1 cellular context compared by ENCODE assay signal in the genomic region with DNA sequence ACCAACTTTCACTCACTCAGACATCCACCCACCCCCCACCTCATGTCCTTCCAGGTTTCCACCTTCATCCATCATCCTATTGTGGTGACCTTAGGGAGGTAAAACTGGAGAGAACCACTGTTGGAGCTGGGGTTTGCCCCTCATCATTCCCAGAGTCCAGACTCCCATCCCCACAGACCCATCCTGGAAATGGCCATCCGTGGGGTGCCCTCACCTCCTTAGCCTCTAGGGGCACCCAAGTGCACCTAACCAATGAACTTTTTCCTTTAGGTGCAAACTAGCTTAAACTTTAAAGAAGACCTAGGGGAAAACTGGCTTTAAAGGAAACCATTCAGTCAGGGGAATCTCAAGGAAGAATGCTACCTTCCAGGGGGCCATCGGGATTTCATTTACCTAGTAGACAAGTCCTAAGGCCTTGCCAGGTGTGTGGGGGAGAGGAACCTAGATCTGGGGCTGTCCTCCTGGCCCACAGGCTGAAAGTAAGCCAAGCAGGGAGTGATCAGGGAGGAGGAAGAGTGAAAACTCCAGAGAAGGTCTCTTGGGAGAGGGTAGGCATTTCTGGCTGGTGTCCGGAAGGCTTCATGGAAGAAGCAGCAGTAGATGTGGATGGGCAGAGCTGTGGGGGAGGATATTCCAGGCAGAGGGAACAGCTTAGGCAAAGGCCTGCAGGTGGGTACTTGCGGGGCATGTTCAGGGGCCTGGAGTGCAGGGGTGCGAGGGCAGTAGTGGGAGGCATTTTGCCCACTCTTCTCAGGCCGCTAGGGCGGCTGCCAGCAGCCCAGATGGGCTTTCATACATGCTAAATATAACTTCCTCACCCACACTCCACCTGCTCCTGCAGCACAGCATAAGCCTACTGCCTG.
TF ChIP-seq lines count a peak whose summit lies in the region.

No MANE protein-coding gene starts in this region.

TF ChIP-seq in HCT116, 20 proteins besides CTCF, POLR2A, EP300 and RAD21 (continued from another document):
- TF ChIP-seq, protein P1, sequence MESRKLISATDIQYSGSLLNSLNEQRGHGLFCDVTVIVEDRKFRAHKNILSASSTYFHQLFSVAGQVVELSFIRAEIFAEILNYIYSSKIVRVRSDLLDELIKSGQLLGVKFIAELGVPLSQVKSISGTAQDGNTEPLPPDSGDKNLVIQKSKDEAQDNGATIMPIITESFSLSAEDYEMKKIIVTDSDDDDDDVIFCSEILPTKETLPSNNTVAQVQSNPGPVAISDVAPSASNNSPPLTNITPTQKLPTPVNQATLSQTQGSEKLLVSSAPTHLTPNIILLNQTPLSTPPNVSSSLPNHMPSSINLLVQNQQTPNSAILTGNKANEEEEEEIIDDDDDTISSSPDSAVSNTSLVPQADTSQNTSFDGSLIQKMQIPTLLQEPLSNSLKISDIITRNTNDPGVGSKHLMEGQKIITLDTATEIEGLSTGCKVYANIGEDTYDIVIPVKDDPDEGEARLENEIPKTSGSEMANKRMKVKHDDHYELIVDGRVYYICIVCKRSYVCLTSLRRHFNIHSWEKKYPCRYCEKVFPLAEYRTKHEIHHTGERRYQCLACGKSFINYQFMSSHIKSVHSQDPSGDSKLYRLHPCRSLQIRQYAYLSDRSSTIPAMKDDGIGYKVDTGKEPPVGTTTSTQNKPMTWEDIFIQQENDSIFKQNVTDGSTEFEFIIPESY (IDR thresholded peaks at IDR 0.05; ENCODE audit: extremely low read depth, insufficient replicate concordance, low read length): no peak
- TF ChIP-seq FOSL1 (IDR thresholded peaks at IDR 0.05; ENCODE audit: low read depth) (no peak), TCF7L2 (IDR thresholded peaks at IDR 0.05; ENCODE audit: borderline replicate concordance, extremely low read depth, insufficient read depth, insufficient read length) (no peak), SRF (IDR thresholded peaks at IDR 0.05; ENCODE audit: low read depth) (no peak), EGR1 (IDR thresholded peaks at IDR 0.05; ENCODE audit: low read depth) (no peak), CEBPB (IDR thresholded peaks at IDR 0.05; ENCODE audit: low read depth) (no peak), ZNF274 (IDR thresholded peaks at IDR 0.05; ENCODE audit: low read depth, low read length) (no peak), ELF1 (IDR thresholded peaks at IDR 0.05; ENCODE audit: borderline replicate concordance, low read depth) (no peak)
- TF ChIP-seq, protein P2, sequence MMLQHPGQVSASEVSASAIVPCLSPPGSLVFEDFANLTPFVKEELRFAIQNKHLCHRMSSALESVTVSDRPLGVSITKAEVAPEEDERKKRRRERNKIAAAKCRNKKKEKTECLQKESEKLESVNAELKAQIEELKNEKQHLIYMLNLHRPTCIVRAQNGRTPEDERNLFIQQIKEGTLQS (IDR thresholded peaks at IDR 0.05): no peak
- TF ChIP-seq, protein P3, sequence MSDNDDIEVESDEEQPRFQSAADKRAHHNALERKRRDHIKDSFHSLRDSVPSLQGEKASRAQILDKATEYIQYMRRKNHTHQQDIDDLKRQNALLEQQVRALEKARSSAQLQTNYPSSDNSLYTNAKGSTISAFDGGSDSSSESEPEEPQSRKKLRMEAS (IDR thresholded peaks at IDR 0.05): no peak
- TF ChIP-seq, protein P4, sequence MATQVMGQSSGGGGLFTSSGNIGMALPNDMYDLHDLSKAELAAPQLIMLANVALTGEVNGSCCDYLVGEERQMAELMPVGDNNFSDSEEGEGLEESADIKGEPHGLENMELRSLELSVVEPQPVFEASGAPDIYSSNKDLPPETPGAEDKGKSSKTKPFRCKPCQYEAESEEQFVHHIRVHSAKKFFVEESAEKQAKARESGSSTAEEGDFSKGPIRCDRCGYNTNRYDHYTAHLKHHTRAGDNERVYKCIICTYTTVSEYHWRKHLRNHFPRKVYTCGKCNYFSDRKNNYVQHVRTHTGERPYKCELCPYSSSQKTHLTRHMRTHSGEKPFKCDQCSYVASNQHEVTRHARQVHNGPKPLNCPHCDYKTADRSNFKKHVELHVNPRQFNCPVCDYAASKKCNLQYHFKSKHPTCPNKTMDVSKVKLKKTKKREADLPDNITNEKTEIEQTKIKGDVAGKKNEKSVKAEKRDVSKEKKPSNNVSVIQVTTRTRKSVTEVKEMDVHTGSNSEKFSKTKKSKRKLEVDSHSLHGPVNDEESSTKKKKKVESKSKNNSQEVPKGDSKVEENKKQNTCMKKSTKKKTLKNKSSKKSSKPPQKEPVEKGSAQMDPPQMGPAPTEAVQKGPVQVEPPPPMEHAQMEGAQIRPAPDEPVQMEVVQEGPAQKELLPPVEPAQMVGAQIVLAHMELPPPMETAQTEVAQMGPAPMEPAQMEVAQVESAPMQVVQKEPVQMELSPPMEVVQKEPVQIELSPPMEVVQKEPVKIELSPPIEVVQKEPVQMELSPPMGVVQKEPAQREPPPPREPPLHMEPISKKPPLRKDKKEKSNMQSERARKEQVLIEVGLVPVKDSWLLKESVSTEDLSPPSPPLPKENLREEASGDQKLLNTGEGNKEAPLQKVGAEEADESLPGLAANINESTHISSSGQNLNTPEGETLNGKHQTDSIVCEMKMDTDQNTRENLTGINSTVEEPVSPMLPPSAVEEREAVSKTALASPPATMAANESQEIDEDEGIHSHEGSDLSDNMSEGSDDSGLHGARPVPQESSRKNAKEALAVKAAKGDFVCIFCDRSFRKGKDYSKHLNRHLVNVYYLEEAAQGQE (IDR thresholded peaks at IDR 0.05; ENCODE audit: low read depth): no peak
